In the genomic region with DNA sequence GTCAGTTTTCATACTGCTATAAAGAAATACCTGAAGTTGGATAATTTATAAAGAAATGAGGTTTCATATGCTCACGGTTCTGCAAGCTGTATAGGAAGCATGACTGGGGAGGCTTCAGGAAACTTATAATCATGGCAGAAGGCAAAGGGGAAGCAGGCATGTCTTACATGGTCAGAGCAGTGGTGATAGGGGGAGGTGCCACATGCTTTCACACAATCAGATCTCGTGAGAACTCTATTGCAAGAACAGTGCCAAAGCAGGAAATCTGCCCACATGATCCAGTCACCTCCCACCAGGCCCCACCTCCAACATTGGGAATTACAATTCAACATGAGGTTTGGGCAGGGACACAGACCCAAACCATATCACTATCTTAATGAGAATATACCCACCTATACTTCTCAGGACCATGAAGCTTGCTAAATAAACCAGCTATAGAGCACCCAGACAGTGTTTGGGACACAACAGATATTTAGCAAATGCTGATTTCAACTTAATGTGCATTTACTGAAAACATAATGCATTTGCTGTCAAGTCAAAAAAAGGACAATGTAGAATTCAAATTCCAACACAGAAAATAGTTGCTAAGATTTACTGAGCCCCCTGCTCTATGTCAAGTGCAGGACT, we compare ENCODE assay signal across 14 cellular contexts.
A peak's percentile ranks its signal among the peaks of the same experiment; 100 is the strongest.
DNase-seq lines count a peak whose midpoint lies in the region; ATAC-seq, FAIRE-seq and TF ChIP-seq lines count a peak whose summit lies in the region.
"Had no signal": no experiment of that assay in that cellular context is flagged by ENCODE, and none has a peak within 500 bp of the region (broad histone marks: within the 10 kb centered on the region; RNA-seq: fewer than 3 reads in every experiment).

No MANE protein-coding gene starts in this region.

- H3K4me2 ChIP-seq in GM12878 (ENCODE audit: control insufficient read depth, insufficient read depth) = no peak overlapping the region
- H3K4me2 ChIP-seq: neural progenitor cell had no signal

- H3K27ac Mint-ChIP-seq in CD8-positive, alpha-beta memory T cell = peak overlapping the region in 1 of 8 donors; percentile 1
- H3K27ac Mint-ChIP-seq: neural progenitor cell had no signal

- no peaks in the 10 kb centered on the region for H3K36me3 Mint-ChIP-seq in CD8-positive, alpha-beta memory T cell

- H3K9me3 ChIP-seq in cardiac muscle cell (ENCODE audit: low read depth) (no peaks in the 10 kb centered on the region), GM12878 (replicated peaks; ENCODE audit: control insufficient read depth, insufficient read depth, low read length) (no peaks in the 10 kb centered on the region), psoas muscle (no peaks in the 10 kb centered on the region), Peyer's patch (no peaks in the 10 kb centered on the region)
- H3K9me3 ChIP-seq in CD8-positive, alpha-beta memory T cell (ENCODE audit: low read length) = no peaks in the 10 kb centered on the region

- no peak overlapping the region; the same call in 1 of the 2 replicates for H2AFZ ChIP-seq in GM12878 (ENCODE audit: control insufficient read depth, low read depth, low read length)
- H2AFZ ChIP-seq: neural progenitor cell had no signal

- no peaks in the 10 kb centered on the region for H3K79me2 ChIP-seq in GM12878 (ENCODE audit: control insufficient read depth, insufficient read depth, low read length)

- no peak overlapping the region for H3K9ac ChIP-seq in GM12878 (ENCODE audit: control insufficient read depth, insufficient read depth, low read length)
- H3K9ac ChIP-seq: neural progenitor cell had no signal

- H3K27me3 ChIP-seq in cardiac muscle cell = no peaks in the 10 kb centered on the region
- H3K27me3 ChIP-seq in GM12878 (replicated peaks in 1 of 2; ENCODE audit: control insufficient read depth in 2 of 2, insufficient read depth in 2 of 2, low read length in 1 of 2) = no peaks in the 10 kb centered on the region
- H3K27me3 ChIP-seq in psoas muscle (ENCODE audit: insufficient read depth in 3 of 3, low read length in 2 of 3) = no peaks in the 10 kb centered on the region
- H3K27me3 ChIP-seq in CD8-positive, alpha-beta memory T cell (ENCODE audit: insufficient read depth, low read length, poor library complexity, severe bottlenecking) = no peaks in the 10 kb centered on the region
- no peaks in the 10 kb centered on the region for H3K27me3 ChIP-seq in Peyer's patch
- H3K27me3 ChIP-seq: neural progenitor cell had no signal

- no TSS peak for BruUV-seq in GM12878 (replicated peaks; lab: Mats Ljungman, UMichigan)

- ATAC-seq in GM12878 = peak; percentile 10; the same call in 1 of the 3 replicates
- no peak for ATAC-seq in psoas muscle
- no peak for ATAC-seq in HG03139 (IDR thresholded peaks at IDR 0.05; ENCODE audit: unreplicated experiment)

- no peak for TF ChIP-seq RAD21 in GM12878 (IDR thresholded peaks at IDR 0.05; ENCODE audit: insufficient read depth, low read depth, low read length)

- DNase-seq in cardiac muscle cell (ENCODE audit: low read depth in 1 of 2, low spot score in 1 of 2) = peak; percentile 35 to 37
- DNase-seq in cardiac septum (ENCODE audit: low spot score) = no peak
- peak; percentile 21 for DNase-seq in NCI-H774 (lab: John Stamatoyannopoulos, UW)
- DNase-seq in GM12878 (ENCODE audit: low read depth, low spot score) = no peak
- DNase-seq in psoas muscle = no peak
- DNase-seq in CD8-positive, alpha-beta memory T cell = no peak
- DNase-seq in Peyer's patch = no peak
- DNase-seq: activated CD4-positive, alpha-beta T cell treated with anti-CD3 and anti-CD28 coated beads, Interleukin-2, amount 50 U/mL, for 4 hours; activated naive CD4-positive, alpha-beta T cell treated with Interleukin-2 at 50 U/mL for 16 hours; kidney; NCI-H1436; SHP77 treated with DMSO at 0.1 percent for 48 hours had no signal

- H3K4me3 ChIP-seq in cardiac muscle cell (no peak overlapping the region), GM12878 (no peak overlapping the region), psoas muscle (no peak overlapping the region), Peyer's patch (no peak overlapping the region)
- H3K4me3 ChIP-seq in CD8-positive, alpha-beta memory T cell (ENCODE audit: low read length) = no peak overlapping the region
- H3K4me3 ChIP-seq: neural progenitor cell had no signal

- TF ChIP-seq CTCF in cardiac muscle cell (IDR thresholded peaks at IDR 0.05; ENCODE audit: low read depth, low read length) = no peak
- TF ChIP-seq CTCF in GM12878 (IDR thresholded peaks at IDR 0.05 in 2 of 3, conservative IDR thresholded peaks at IDR 0.05 in 1 of 3; ENCODE audit: control insufficient read depth in 2 of 3, extremely low read depth in 1 of 3, insufficient read depth in 1 of 3, low read depth in 3 of 3, low read length in 3 of 3) = no peak
- TF ChIP-seq CTCF in psoas muscle (IDR thresholded peaks at IDR 0.05) = no peak
- no peak for TF ChIP-seq CTCF in Peyer's patch (IDR thresholded peaks at IDR 0.05)

- H3K9me3 Mint-ChIP-seq in CD8-positive, alpha-beta memory T cell = no peaks in the 10 kb centered on the region
- H3K9me3 Mint-ChIP-seq: neural progenitor cell had no signal

- in situ Hi-C loops in GM12878 (cut with MboI) = no loop called here

- RAD21 ChIA-PET in GM12878 (lab: Charles Lee; ENCODE audit: unreplicated experiment) = no interaction called here

- TF ChIP-seq POLR2A in GM12878 (IDR thresholded peaks at IDR 0.05; ENCODE audit: low read depth, low read length) (no peak), Peyer's patch (IDR thresholded peaks at IDR 0.05) (no peak)

- CTCF ChIA-PET in GM12878 (lab: Yijun Ruan, JAX) = interaction anchor here (1.5 kb wide), 1 partner anchor 60 kb away, joined by 3 read pairs; no protein-coding TSS in a partner anchor
- CTCF ChIA-PET in CD8-positive, alpha-beta memory T cell (lab: Charles Lee) = no interaction called here

- peaks cover 2 to 13% of the 10 kb centered on the region in 2 donors for H3K27me3 Mint-ChIP-seq in CD8-positive, alpha-beta memory T cell

- TF ChIP-seq EP300 in GM12878 (IDR thresholded peaks at IDR 0.05; ENCODE audit: borderline replicate concordance in 1 of 2, control insufficient read depth in 1 of 2, low read depth in 2 of 2, low read length in 2 of 2) = no peak

- no peak overlapping the region for H3K27ac ChIP-seq in cardiac muscle cell
- no peak overlapping the region for H3K27ac ChIP-seq in GM12878 (ENCODE audit: control insufficient read depth, insufficient read depth)
- no peak overlapping the region for H3K27ac ChIP-seq in psoas muscle
- H3K27ac ChIP-seq in CD8-positive, alpha-beta memory T cell (ENCODE audit: low read depth, low read length) = no peak overlapping the region
- H3K27ac ChIP-seq in Peyer's patch = peak overlapping the region in 2 of 4 donors; percentile 3 to 29
- H3K27ac ChIP-seq: neural progenitor cell had no signal

- H4K20me1 ChIP-seq in GM12878 (ENCODE audit: control insufficient read depth, insufficient read depth) = no peaks in the 10 kb centered on the region

- H3K4me1 ChIP-seq in cardiac muscle cell (ENCODE audit: low read depth) (peaks cover 44% of the 10 kb centered on the region), GM12878 (ENCODE audit: control insufficient read depth, insufficient read depth, low read length) (peaks cover 25% of the 10 kb centered on the region), psoas muscle (no peaks in the 10 kb centered on the region), Peyer's patch (peaks cover 0 to 39% (median 0%) of the 10 kb centered on the region in 4 donors)
- peaks cover 10% of the 10 kb centered on the region for H3K4me1 ChIP-seq in CD8-positive, alpha-beta memory T cell (ENCODE audit: insufficient read depth, low read length)

- no peaks in the 10 kb centered on the region for H3K36me3 ChIP-seq in cardiac muscle cell
- H3K36me3 ChIP-seq in GM12878 (ENCODE audit: control insufficient read depth in 2 of 2, insufficient read depth in 2 of 2, low read length in 1 of 2) = no peaks in the 10 kb centered on the region
- H3K36me3 ChIP-seq in psoas muscle (ENCODE audit: insufficient read depth in 1 of 2, low read depth in 1 of 2) = no peaks in the 10 kb centered on the region
- no peaks in the 10 kb centered on the region for H3K36me3 ChIP-seq in CD8-positive, alpha-beta memory T cell (ENCODE audit: insufficient read depth, low read length)
- H3K36me3 ChIP-seq in Peyer's patch = no peaks in the 10 kb centered on the region
- H3K36me3 ChIP-seq: neural progenitor cell had no signal

- POLR2A ChIA-PET in GM12878 (lab: Charles Lee) = interaction anchor here (0.7 kb wide), 1 partner anchor 60 kb away, joined by 3 read pairs; no protein-coding TSS in a partner anchor
- POLR2A ChIA-PET in CD8-positive, alpha-beta memory T cell (lab: Charles Lee) = no interaction called here

- H3K4me3 Mint-ChIP-seq in CD8-positive, alpha-beta memory T cell = no peak overlapping the region
- H3K4me3 Mint-ChIP-seq: neural progenitor cell had no signal

- FAIRE-seq in GM12878 (lab: Jason Lieb, UNC) = no peak
- FAIRE-seq: kidney had no signal

- SMC1A ChIA-PET in GM12878 (lab: Charles Lee; ENCODE audit: uncharacterized antibody, unreplicated experiment) = interaction anchor here (0.6 to 3.7 kb wide), 3 partner anchors 10 to 52 kb away, joined by 4 to 10 read pairs (median 5); no protein-coding TSS in a partner anchor

- 6% methylated on average over 2 of the region's 2 CpGs for WGBS in GM12878 (ENCODE audit: insufficient coverage, insufficient replicate concordance, low lambda C conversion rate, missing lambda C conversion rate)
- WGBS in psoas muscle, 3 donors = 42 to 53% (median 50%) methylated on average over 2 of the region's 2 CpGs

- intact Hi-C loops in cardiac septum (cut with DNase I) (loop anchor here (10.0 kb wide), 1 partner anchor 151 kb away; no protein-coding TSS in a partner anchor), GM12878 (cut with micrococcal nuclease; ENCODE audit: unreplicated experiment) (no loop called here), psoas muscle (cut with DNase I) (no loop called here)

- H3K4me1 Mint-ChIP-seq in CD8-positive, alpha-beta memory T cell = peaks cover 0 to 9% (median 1%) of the 10 kb centered on the region in 3 donors

TF ChIP-seq in GM12878, 131 proteins besides CTCF, POLR2A, EP300 and RAD21 (continues in another document):
- TF ChIP-seq PAX5 (IDR thresholded peaks at IDR 0.05; ENCODE audit: borderline replicate concordance, low read depth, low read length) (no peak), IRF4 (IDR thresholded peaks at IDR 0.05; ENCODE audit: low read depth, low read length) (no peak), MTA3 (IDR thresholded peaks at IDR 0.05; ENCODE audit: borderline replicate concordance, low read length) (no peak), ZNF217 (IDR thresholded peaks at IDR 0.05) (no peak), YBX1 (IDR thresholded peaks at IDR 0.05) (no peak), IKZF1 (conservative IDR thresholded peaks at IDR 0.05) (0 out of 2 replicates have a peak, but pooled peaks have one; percentile 13), WRNIP1 (IDR thresholded peaks at IDR 0.05; ENCODE audit: borderline replicate concordance, low read depth, low read length) (no peak)

Comparison
In these comparisons a context has a peak if more than half of its experiments do, and no peak if none do; other contexts are left out.
1. DNase-seq: peak in cardiac muscle cell (2 of 2) and NCI-H774 (single experiment); none in cardiac septum (single experiment), GM12878 (single experiment), psoas muscle (0 of 2), CD8-positive, alpha-beta memory T cell (0 of 5) and Peyer's patch (0 of 3).